Comparison of ENCODE assay signal across 10 cellular contexts in the genomic region with DNA sequence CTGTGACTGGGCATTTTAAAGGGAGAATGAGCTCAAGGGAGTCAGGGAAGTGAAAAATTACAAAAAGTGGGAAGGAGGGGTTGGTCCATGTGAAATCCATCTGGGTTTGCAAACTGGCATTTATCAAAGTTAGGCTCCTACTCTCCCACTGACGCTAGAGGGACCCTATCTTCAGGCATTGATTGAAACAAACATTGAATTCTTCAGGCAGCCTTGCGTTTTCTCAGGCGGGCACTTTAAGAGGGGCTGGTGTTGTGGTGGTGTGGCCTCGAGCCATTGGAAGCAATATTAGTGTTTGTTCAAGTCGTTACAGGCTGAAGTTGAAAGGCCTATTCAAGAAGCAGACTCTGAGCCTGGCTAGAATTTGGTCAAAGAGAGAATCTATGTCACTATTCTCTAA. TPM values are rescaled to one million over a fixed set of nuclear protein-coding genes. Genes with fewer than 3 reads are reported as not detected.
A peak's percentile ranks its signal among the peaks of the same experiment; 100 is the strongest.
DNase-seq lines count a peak whose midpoint lies in the region; ATAC-seq and TF ChIP-seq lines count a peak whose summit lies in the region.
"Had no signal": no experiment of that assay in that cellular context is flagged by ENCODE, and none has a peak within 500 bp of the region (broad histone marks: within the 10 kb centered on the region; RNA-seq: fewer than 3 reads in every experiment).

No MANE protein-coding gene starts in this region.

- peak; percentile 59 for TF ChIP-seq CTCF in H9 (conservative IDR thresholded peaks at IDR 0.05)

- no peak overlapping the region for H3K27ac Mint-ChIP-seq in H9
- H3K27ac Mint-ChIP-seq: T-helper 1 cell treated with Interleukin-12 subunit alpha and Interleukin-12 subunit beta and Interleukin-4 antibody, amounts not matched to agents 30 μg/mL and 1 μg/mL, for 36 hours had no signal

- H3K9ac ChIP-seq in H9 (ENCODE audit: extremely low read depth, insufficient read length, low read length) (no peak overlapping the region), adipocyte (ENCODE audit: low read length) (peak overlapping the region; percentile 48), stomach smooth muscle (ENCODE audit: low read length in 2 of 2) (peak overlapping the region in 1 of 2 donors; percentile 29)

- no peak overlapping the region for H3K4ac ChIP-seq in H9 (ENCODE audit: low read depth, low read length)

- no peak overlapping the region for H4K5ac ChIP-seq in H9 (ENCODE audit: insufficient read length, low read depth, low read length)

- peaks cover 7 to 14% of the 10 kb centered on the region in 2 experiments for H3K4me1 Mint-ChIP-seq in H9

- H3T11ph ChIP-seq in H9 (ENCODE audit: low read length) = no peak overlapping the region

- DNase-seq in H9 (no peak), adipocyte (ENCODE audit: low read depth) (peak; percentile 31), hippocampal formation (lab: John Stamatoyannopoulos, UW) (peak; percentile 10 to 46), ureter (ENCODE audit: low spot score) (no peak), UCSD-AML1 (lab: John Stamatoyannopoulos, UW; ENCODE audit: unreplicated experiment) (no peak)
- DNase-seq: activated T-cell treated with anti-CD3 and anti-CD28 coated beads, Interleukin-2, amount 50 U/mL, for 48 hours; NCI-H1694 had no signal

- H4K91ac ChIP-seq in H9 (ENCODE audit: insufficient read length, low read depth, low read length) = no peak overlapping the region

- no peaks in the 10 kb centered on the region for H3K27me3 ChIP-seq in H9 (ENCODE audit: insufficient read depth, low read length)
- H3K27me3 ChIP-seq in adipocyte (replicated peaks; ENCODE audit: control insufficient read depth, insufficient read depth, low read length) = no peaks in the 10 kb centered on the region
- no peaks in the 10 kb centered on the region for H3K27me3 ChIP-seq in stomach smooth muscle (ENCODE audit: control insufficient read depth in 1 of 2, insufficient read depth in 2 of 2, low read length in 2 of 2)

- H3K18ac ChIP-seq in H9 (ENCODE audit: insufficient read length, low read depth, low read length) = no peak overlapping the region

- no peak overlapping the region for H3K23ac ChIP-seq in H9 (ENCODE audit: insufficient read length, low read depth, low read length)

- H3K4me3 ChIP-seq in adipocyte (ENCODE audit: low read length) (no peak overlapping the region), stomach smooth muscle (ENCODE audit: low read length in 2 of 2) (peak overlapping the region in 1 of 2 donors; percentile 15)

- no peak overlapping the region for H2BK12ac ChIP-seq in H9 (ENCODE audit: insufficient read length, low read depth, low read length)

- WGBS in H9 (ENCODE audit: extremely low coverage, insufficient read length, low lambda C conversion rate) = no CpG with 5 or more reads among the region's 5 CpGs

- no peak overlapping the region for H2AK5ac ChIP-seq in H9 (ENCODE audit: insufficient read length, low read length)

- peaks cover 11% of the 10 kb centered on the region for H3K27me3 Mint-ChIP-seq in H9 (ENCODE audit: low read depth)

- no peak overlapping the region for H2BK15ac ChIP-seq in H9 (ENCODE audit: low read depth, low read length)

- H3K23me2 ChIP-seq in H9 (ENCODE audit: insufficient read length, low read depth, low read length, poor library complexity, severe bottlenecking) = no peaks in the 10 kb centered on the region

- H3K27ac ChIP-seq in H9 (ENCODE audit: insufficient read length, low read depth, low read length) = no peak overlapping the region
- H3K27ac ChIP-seq in stomach smooth muscle (ENCODE audit: low read length) = peak overlapping the region; percentile 60

- H3K4me1 ChIP-seq in H9 (ENCODE audit: insufficient read depth, low read length) (no peaks in the 10 kb centered on the region), adipocyte (ENCODE audit: control insufficient read depth, insufficient read depth, low read length) (peaks cover 43% of the 10 kb centered on the region), stomach smooth muscle (ENCODE audit: control insufficient read depth, insufficient read depth, low read length) (peaks cover 33% of the 10 kb centered on the region)

- H3K79me1 ChIP-seq in H9 (ENCODE audit: insufficient read depth, low read depth, low read length, poor library complexity, severe bottlenecking) = no peaks in the 10 kb centered on the region

- no peaks in the 10 kb centered on the region for H3K9me3 Mint-ChIP-seq in H9
- H3K9me3 Mint-ChIP-seq: T-helper 1 cell treated with Interleukin-12 subunit alpha and Interleukin-12 subunit beta and Interleukin-4 antibody, amounts not matched to agents 30 μg/mL and 1 μg/mL, for 36 hours had no signal

- H3K79me2 ChIP-seq in H9 (ENCODE audit: insufficient read depth, low read length) = no peaks in the 10 kb centered on the region

- H3K56ac ChIP-seq in H9 (ENCODE audit: insufficient read length, low read depth, low read length) = no peak overlapping the region

- H2AFZ ChIP-seq in H9 (ENCODE audit: low read length) = no peak overlapping the region

- no peak overlapping the region for H2BK20ac ChIP-seq in H9 (ENCODE audit: low read depth, low read length, poor library complexity, severe bottlenecking)

- no peak overlapping the region for H3K4me2 ChIP-seq in H9 (ENCODE audit: insufficient read depth, insufficient read length, low read length)

- H3K36me3 Mint-ChIP-seq in H9 (ENCODE audit: insufficient read depth in 1 of 3, low read depth in 3 of 3) = peaks cover 0 to 4% (median 2%) of the 10 kb centered on the region in 3 experiments; a peak in 3 of 7 replicates

- H3K9me3 ChIP-seq in H9 (ENCODE audit: control insufficient read depth, low read depth, low read length) (no peaks in the 10 kb centered on the region), adipocyte (ENCODE audit: control insufficient read depth, low read length) (no peaks in the 10 kb centered on the region), stomach smooth muscle (ENCODE audit: control insufficient read depth in 2 of 2, low read length in 2 of 2) (no peaks in the 10 kb centered on the region)

- no peaks in the 10 kb centered on the region for H4K20me1 ChIP-seq in H9 (ENCODE audit: control insufficient read depth, insufficient read depth, insufficient read length)

- H2BK120ac ChIP-seq in H9 (ENCODE audit: low read depth, low read length, poor library complexity, severe bottlenecking) = no peak overlapping the region

- H3K14ac ChIP-seq in H9 (ENCODE audit: insufficient read depth, low read length) = no peak overlapping the region

- no peaks in the 10 kb centered on the region for H3K36me3 ChIP-seq in adipocyte (ENCODE audit: control insufficient read depth, insufficient read depth, low read length, severe bottlenecking)
- H3K36me3 ChIP-seq in stomach smooth muscle (ENCODE audit: control insufficient read depth in 2 of 2, insufficient read depth in 2 of 2, low read length in 2 of 2) = peaks cover 7 to 10% of the 10 kb centered on the region in 2 donors

- no peak overlapping the region for H3K4me3 Mint-ChIP-seq in H9
- H3K4me3 Mint-ChIP-seq: T-helper 1 cell treated with Interleukin-12 subunit alpha and Interleukin-12 subunit beta and Interleukin-4 antibody, amounts not matched to agents 30 μg/mL and 1 μg/mL, for 36 hours had no signal

- ATAC-seq in GM19463 (IDR thresholded peaks at IDR 0.05; ENCODE audit: unreplicated experiment) = no peak

- H2BK5ac ChIP-seq in H9 (ENCODE audit: insufficient read length, low read length) = no peak overlapping the region

- H4K8ac ChIP-seq in H9 (replicated peaks; ENCODE audit: insufficient read length, low read depth, low read length) = no peak overlapping the region

RNA-seq across cellular contexts. Expression of gene STON1, which starts 36.6 kb away (rescaled TPM):
- total RNA-seq in H9 (2021) (4.9 and 5.5 TPM in 2 replicates), ureter (16.2 TPM)

RNA-seq across cellular contexts. Expression of gene GTF2A1L, which starts 51.1 kb away (rescaled TPM):
- not detected in 2 replicates for total RNA-seq in H9 (2021)
- total RNA-seq in ureter = not detected

Comparison
In these comparisons a context has a peak if more than half of its experiments do, and no peak if none do; other contexts are left out.
1. DNase-seq: peak in adipocyte (single experiment) and hippocampal formation (2 of 2); none in H9 (single experiment), ureter (single experiment) and UCSD-AML1 (single experiment).